9 cellular contexts compared by ENCODE assay signal in genomic region chr14:89953602-89954001, GRCh38. TPM values are rescaled to one million over a fixed set of nuclear protein-coding genes. Genes with fewer than 3 reads are reported as not detected.
DNase-seq lines count a peak whose midpoint lies in the region; ATAC-seq and TF ChIP-seq lines count a peak whose summit lies in the region.
"Had no signal": no experiment of that assay in that cellular context is flagged by ENCODE, and none has a peak within 500 bp of the region (broad histone marks: within the 10 kb centered on the region; RNA-seq: fewer than 3 reads in every experiment).

No MANE protein-coding gene starts in this region.

- no peak overlapping the region for H3K4me3 ChIP-seq in CD4-positive, CD25-positive, alpha-beta regulatory T cell (ENCODE audit: low read depth, low read length)
- H3K4me3 ChIP-seq in HUES6 (ENCODE audit: low read depth, low read length) (peak overlapping the region; percentile 88), muscle layer of duodenum (ENCODE audit: low read depth in 1 of 2, low read length in 2 of 2) (peak overlapping the region; percentile 81 to 96), body of pancreas (no peak overlapping the region)

- peaks cover 14% of the 10 kb centered on the region for H3K36me3 Mint-ChIP-seq in CD4-positive, CD25-positive, alpha-beta regulatory T cell
- H3K36me3 Mint-ChIP-seq in activated naive CD8-positive, alpha-beta T cell treated with anti-CD3 and anti-CD28 coated beads, Interleukin-2, amount 50 U/mL, for 24 hours (ENCODE audit: low read depth): peaks cover 30% of the 10 kb centered on the region

- TF ChIP-seq POLR2A in body of pancreas (IDR thresholded peaks at IDR 0.05): no peak

- H3K4me1 ChIP-seq in CD4-positive, CD25-positive, alpha-beta regulatory T cell (ENCODE audit: control insufficient read depth, insufficient read depth, low read length, poor library complexity, severe bottlenecking): peaks cover 39% of the 10 kb centered on the region
- peaks cover 18% of the 10 kb centered on the region; the same call in 1 of the 2 replicates for H3K4me1 ChIP-seq in HUES6 (ENCODE audit: control insufficient read depth, insufficient read depth, low read length)
- H3K4me1 ChIP-seq in muscle layer of duodenum (ENCODE audit: control insufficient read depth in 1 of 2, insufficient read depth in 2 of 2, low read length in 2 of 2): peaks cover 8 to 18% of the 10 kb centered on the region in 2 donors
- H3K4me1 ChIP-seq in body of pancreas: peaks cover 15% of the 10 kb centered on the region

- DNase-seq in CD4-positive, CD25-positive, alpha-beta regulatory T cell: no peak
- DNase-seq in activated naive CD8-positive, alpha-beta T cell treated with anti-CD3 and anti-CD28 coated beads, Interleukin-2, amount 50 U/mL, for 24 hours: no peak
- DNase-seq in NCI-H446 (lab: John Stamatoyannopoulos, UW) (no peak), body of pancreas (no peak)
- DNase-seq: NK-92 treated with Interleukin-12 subunit alpha and Interleukin-12 subunit beta, amount 100 ng/mL, for 24 hours had no signal

- TF ChIP-seq CTCF in body of pancreas (IDR thresholded peaks at IDR 0.05): no peak

- no peaks in the 10 kb centered on the region for H3K9me3 ChIP-seq in CD4-positive, CD25-positive, alpha-beta regulatory T cell (ENCODE audit: control insufficient read depth in 2 of 2, low read length in 2 of 2)
- H3K9me3 ChIP-seq in HUES6 (ENCODE audit: control insufficient read depth, insufficient read depth, low read depth, low read length) (no peaks in the 10 kb centered on the region), muscle layer of duodenum (ENCODE audit: control insufficient read depth in 1 of 2, low read length in 2 of 2) (no peaks in the 10 kb centered on the region), body of pancreas (no peaks in the 10 kb centered on the region)

- H3K4me3 Mint-ChIP-seq in CD4-positive, CD25-positive, alpha-beta regulatory T cell: peak overlapping the region; percentile 92 to 96 (median 95)
- H3K4me3 Mint-ChIP-seq in activated naive CD8-positive, alpha-beta T cell treated with anti-CD3 and anti-CD28 coated beads, Interleukin-2, amount 50 U/mL, for 24 hours: peak overlapping the region; percentile 97

- peaks cover 7% of the 10 kb centered on the region for H3K36me3 ChIP-seq in CD4-positive, CD25-positive, alpha-beta regulatory T cell (ENCODE audit: control insufficient read depth, insufficient read depth, low read length)
- H3K36me3 ChIP-seq in HUES6 (ENCODE audit: control insufficient read depth, insufficient read depth, low read length) (peaks cover 35% of the 10 kb centered on the region), muscle layer of duodenum (ENCODE audit: control insufficient read depth in 1 of 2, insufficient read depth in 2 of 2, low read length in 2 of 2) (peaks cover 0 to 13% of the 10 kb centered on the region in 2 donors), body of pancreas (replicated peaks in 1 of 2; ENCODE audit: insufficient read depth in 1 of 2, low read depth in 2 of 2) (no peaks in the 10 kb centered on the region)

- no peak overlapping the region for H3K27ac ChIP-seq in CD4-positive, CD25-positive, alpha-beta regulatory T cell (ENCODE audit: insufficient read depth, low read length, poor library complexity, severe bottlenecking)
- no peak overlapping the region for H3K27ac ChIP-seq in HUES6 (ENCODE audit: low read depth, low read length)
- no peak overlapping the region for H3K27ac ChIP-seq in muscle layer of duodenum (ENCODE audit: low read length)
- no peak overlapping the region for H3K27ac ChIP-seq in body of pancreas

- H3K9ac ChIP-seq in HUES6 (ENCODE audit: low read length): no peak overlapping the region

- H3K27ac Mint-ChIP-seq in CD4-positive, CD25-positive, alpha-beta regulatory T cell: peak overlapping the region in 1 of 3 donors; percentile 72
- peak overlapping the region; percentile 93 for H3K27ac Mint-ChIP-seq in activated naive CD8-positive, alpha-beta T cell treated with anti-CD3 and anti-CD28 coated beads, Interleukin-2, amount 50 U/mL, for 24 hours

- no peaks in the 10 kb centered on the region for H3K27me3 ChIP-seq in CD4-positive, CD25-positive, alpha-beta regulatory T cell (ENCODE audit: control insufficient read depth, insufficient read depth, low read length)
- H3K27me3 ChIP-seq in HUES6 (ENCODE audit: control insufficient read depth, insufficient read depth, low read length) (no peaks in the 10 kb centered on the region), muscle layer of duodenum (ENCODE audit: low read depth, low read length) (no peaks in the 10 kb centered on the region), body of pancreas (no peaks in the 10 kb centered on the region)

- WGBS in body of pancreas, 2 donors: 45 to 51% methylated on average over 1 of the region's 1 CpG

- intact Hi-C loops in body of pancreas (cut with DNase I): no loop called here

- H3K9me3 Mint-ChIP-seq in CD4-positive, CD25-positive, alpha-beta regulatory T cell: no peaks in the 10 kb centered on the region
- no peaks in the 10 kb centered on the region for H3K9me3 Mint-ChIP-seq in activated naive CD8-positive, alpha-beta T cell treated with anti-CD3 and anti-CD28 coated beads, Interleukin-2, amount 50 U/mL, for 24 hours

- no peak for ATAC-seq in CD4-positive, CD25-positive, alpha-beta regulatory T cell (ENCODE audit: low read depth in 2 of 2)
- no peak for ATAC-seq in activated naive CD8-positive, alpha-beta T cell treated with anti-CD3 and anti-CD28 coated beads, Interleukin-2, amount 50 U/mL, for 24 hours
- no peak for ATAC-seq in HG03571 (IDR thresholded peaks at IDR 0.05; ENCODE audit: unreplicated experiment)
- ATAC-seq in HG03135 (IDR thresholded peaks at IDR 0.05; ENCODE audit: unreplicated experiment): no peak
- ATAC-seq in body of pancreas: no peak

- H3K27me3 Mint-ChIP-seq in CD4-positive, CD25-positive, alpha-beta regulatory T cell: no peaks in the 10 kb centered on the region
- H3K27me3 Mint-ChIP-seq in activated naive CD8-positive, alpha-beta T cell treated with anti-CD3 and anti-CD28 coated beads, Interleukin-2, amount 50 U/mL, for 24 hours: peaks cover 2% of the 10 kb centered on the region

- peaks cover 12 to 43% (median 29%) of the 10 kb centered on the region in 4 donors for H3K4me1 Mint-ChIP-seq in CD4-positive, CD25-positive, alpha-beta regulatory T cell
- peaks cover 31% of the 10 kb centered on the region for H3K4me1 Mint-ChIP-seq in activated naive CD8-positive, alpha-beta T cell treated with anti-CD3 and anti-CD28 coated beads, Interleukin-2, amount 50 U/mL, for 24 hours

RNA-seq across cellular contexts. Expression of gene EFCAB11, which starts 0.9 kb away (rescaled TPM):
- 0.84 TPM for total RNA-seq in CD4-positive, CD25-positive, alpha-beta regulatory T cell
- 1 to 10 TPM; 1.3 to 2.9 (median 1.8) TPM for polyA plus RNA-seq in CD4-positive, CD25-positive, alpha-beta regulatory T cell
- 1 to 10 TPM; 1.6 to 2.9 TPM for total RNA-seq in body of pancreas

RNA-seq across cellular contexts. Expression of gene TDP1, which starts 2.1 kb away (rescaled TPM):
- 59.4 TPM for total RNA-seq in CD4-positive, CD25-positive, alpha-beta regulatory T cell
- polyA plus RNA-seq in CD4-positive, CD25-positive, alpha-beta regulatory T cell: 10 to 100 TPM; 36.3 to 45.0 (median 43.6) TPM
- total RNA-seq in body of pancreas: 10 to 100 TPM in 1 of 2 donors, 1 to 10 TPM in 1; 7.5 to 10.5 TPM

Comparison
In these comparisons a context has a peak if more than half of its experiments do, and no peak if none do; other contexts are left out.
1. H3K4me3 ChIP-seq: peak in HUES6 (single experiment) and muscle layer of duodenum (2 of 2); none in CD4-positive, CD25-positive, alpha-beta regulatory T cell (single experiment) and body of pancreas (0 of 2).